27 cellular contexts compared by ENCODE assay signal in genomic region chr6:96420294-96420693, GRCh38.
"Had no signal": no experiment of that assay in that cellular context is flagged by ENCODE, and none has a peak within 500 bp of the region (broad histone marks: within the 10 kb centered on the region; RNA-seq: fewer than 3 reads in every experiment).

No MANE protein-coding gene starts in this region.

- H3K27me3 ChIP-seq: esophagus squamous epithelium, heart right ventricle, left lung, pancreas, uterus had no signal

- H3K4me3 ChIP-seq: esophagus squamous epithelium, heart right ventricle, left lung, lower lobe of right lung, pancreas, prostate gland, smooth muscle cell, uterus had no signal

- H3K9me3 ChIP-seq: lower lobe of right lung, pancreas, prostate gland, uterus had no signal

- ATAC-seq: heart right ventricle; left lung; lower lobe of right lung; naive thymus-derived CD8-positive, alpha-beta T cell; stimulated activated memory B cell treated with anti-CD40 and anti-IgM and Interleukin-4, amounts not matched to agents 10 μg/mL and 1 μg/mL and 100 μg/mL, for 72 hours; stimulated activated naive CD8-positive, alpha-beta T cell treated with anti-CD3 and anti-CD28 coated beads, Interleukin-15, amount 100 ng/mL, for 72 hours had no signal

- H3K36me3 ChIP-seq: esophagus squamous epithelium, heart right ventricle, left lung, lower lobe of right lung, pancreas, prostate gland, uterus had no signal

- H3K4me2 ChIP-seq: smooth muscle cell had no signal

- H3K4me1 ChIP-seq: esophagus squamous epithelium, heart right ventricle, left lung, lower lobe of right lung, pancreas, prostate gland, uterus had no signal

- DNase-seq: activated CD4-positive, alpha-beta memory T cell treated with anti-CD3 and anti-CD28 coated beads for 36 hours; activated CD4-positive, alpha-beta T cell treated with anti-CD3 and anti-CD28 coated beads, Interleukin-2, amount 10 ng/mL, durations not matched to agents 24 days and 14 days; activated CD4-positive, CD25-positive, alpha-beta regulatory T cell treated with anti-CD3 and anti-CD28 coated beads, Interleukin-2, amount 50 U/mL, for 72 hours; activated CD8-positive, alpha-beta memory T cell treated with anti-CD3 and anti-CD28 coated beads, Interleukin-2, amount 50 U/mL, for 4 hours; activated effector memory CD4-positive, alpha-beta T cell treated with anti-CD3 and anti-CD28 coated beads, Interleukin-2, amount 50 U/mL, for 16 hours; activated naive CD4-positive, alpha-beta T cell treated with anti-CD3 and anti-CD28 coated beads, Interleukin-2, amount 10 ng/mL, durations not matched to agents 7 days and 5 days; activated naive CD8-positive, alpha-beta T cell treated with anti-CD3 and anti-CD28 coated beads, Interleukin-2, amount 10 ng/mL, durations not matched to agents 7 days and 5 days; activated T-cell treated with anti-CD3 and anti-CD28 coated beads, Interleukin-2, amount 50 U/mL, for 1 hour; effector CD8-positive, alpha-beta T cell; esophagus squamous epithelium; foreskin melanocyte; heart right ventricle; left lung; lower lobe of right lung; mesenchymal stem cell; naive thymus-derived CD8-positive, alpha-beta T cell; nucleus accumbens; pancreas; stimulated activated CD4-positive, alpha-beta T cell treated with anti-CD3 and anti-CD28 coated beads, Interleukin-1b, Interleukin-23, amount 100 ng/mL, for 48 hours; stimulated activated CD4-positive, alpha-beta T cell treated with anti-CD3 and anti-CD28 coated beads, Interleukin-4, amount 100 ng/mL, for 4 hours; stimulated activated CD8-positive, alpha-beta memory T cell treated with anti-CD3 and anti-CD28 coated beads, Interleukin-4, amount 100 ng/mL, for 48 hours; stimulated activated naive CD8-positive, alpha-beta T cell treated with anti-CD3 and anti-CD28 coated beads, Interleukin-15, amount 100 ng/mL, for 72 hours; uterus had no signal

- H3K27ac ChIP-seq: epithelial cell of prostate, esophagus squamous epithelium, heart right ventricle, left lung, lower lobe of right lung, pancreas, prostate gland, uterus had no signal
